ENCODE assay signal across 15 cellular contexts in genomic region chr3:86547697-86548096, GRCh38.
A peak's percentile ranks its signal among the peaks of the same experiment; 100 is the strongest.
DNase-seq lines count a peak whose midpoint lies in the region; ATAC-seq and TF ChIP-seq lines count a peak whose summit lies in the region.
"Had no signal": no experiment of that assay in that cellular context is flagged by ENCODE, and none has a peak within 500 bp of the region (broad histone marks: within the 10 kb centered on the region; RNA-seq: fewer than 3 reads in every experiment).

No MANE protein-coding gene starts in this region.

- peak; percentile 2 for DNase-seq in NCI-H1105 treated with DMSO at 0.1 percent for 48 hours (lab: John Stamatoyannopoulos, UW)
- DNase-seq in NCI-H1105 (lab: John Stamatoyannopoulos, UW): no peak
- peak; percentile 20 for DNase-seq in NCI-H2107 (lab: John Stamatoyannopoulos, UW)
- peak; percentile 64 for DNase-seq in WTC11 (ENCODE audit: low spot score)
- peak; percentile 66 for DNase-seq in iPS-NIHi7 (ENCODE audit: extremely low spot score)
- DNase-seq in GF-D8 (lab: John Stamatoyannopoulos, UW): no peak
- DNase-seq: 8988T; CD8-positive, alpha-beta memory T cell; NCI-H1092 treated with DMSO at 0.1 percent for 48 hours; NCI-H2081; NK-92 treated with Interleukin-12 subunit alpha and Interleukin-12 subunit beta, amount 100 ng/mL, for 24 hours; SJCRH30 had no signal

- no peaks in the 10 kb centered on the region; the same call in 1 of the 2 replicates for H3K36me3 Mint-ChIP-seq in WTC11
- H3K36me3 Mint-ChIP-seq: CD8-positive, alpha-beta memory T cell had no signal

- no peak overlapping the region for H3K27ac Mint-ChIP-seq in WTC11
- H3K27ac Mint-ChIP-seq: CD8-positive, alpha-beta memory T cell had no signal

- H3K27me3 Mint-ChIP-seq in WTC11 (ENCODE audit: low read depth): no peaks in the 10 kb centered on the region; the same call in 1 of the 2 replicates
- H3K27me3 Mint-ChIP-seq: CD8-positive, alpha-beta memory T cell had no signal

- H3K4me3 Mint-ChIP-seq in WTC11: no peak overlapping the region
- H3K4me3 Mint-ChIP-seq: CD8-positive, alpha-beta memory T cell had no signal

- H3K4me1 Mint-ChIP-seq in WTC11: peaks cover 55% of the 10 kb centered on the region
- H3K4me1 Mint-ChIP-seq: CD8-positive, alpha-beta memory T cell had no signal

- CTCF ChIA-PET in WTC11 (lab: Charles Lee): interaction anchor here (0.6 to 1.5 kb wide), 2 partner anchors 15 to 303 kb away, joined by 5 to 13 read pairs; no protein-coding TSS in a partner anchor

- POLR2A ChIA-PET in WTC11 (lab: Charles Lee): no interaction called here

- no peaks in the 10 kb centered on the region; the same call in 1 of the 2 replicates for H3K9me3 Mint-ChIP-seq in WTC11

- no peak for TF ChIP-seq CTCF in WTC11 (IDR thresholded peaks at IDR 0.05)

- ATAC-seq in WTC11: peak; percentile 100
- ATAC-seq in GM18520 (IDR thresholded peaks at IDR 0.05; ENCODE audit: unreplicated experiment): no peak
- no peak for ATAC-seq in GM21390 (IDR thresholded peaks at IDR 0.05; ENCODE audit: unreplicated experiment)
- ATAC-seq: K562 had no signal

TF ChIP-seq in WTC11, 78 proteins besides CTCF, POLR2A, EP300 and RAD21:
- no peak for TF ChIP-seq HMGA2 (CRISPR knock-in tag; IDR thresholded peaks at IDR 0.05)
- peak; percentile 16; the same call in 1 of the 2 replicates for TF ChIP-seq ZNF423 (CRISPR knock-in tag; IDR thresholded peaks at IDR 0.05)
- TF ChIP-seq GRHL2 (CRISPR knock-in tag; IDR thresholded peaks at IDR 0.05; ENCODE audit: insufficient replicate concordance, severe bottlenecking): no peak
- TF ChIP-seq ZNF281 (CRISPR knock-in tag; IDR thresholded peaks at IDR 0.05): no peak

Comparison
In these comparisons a context has a peak if more than half of its experiments do, and no peak if none do; other contexts are left out.
1. DNase-seq: peak in NCI-H1105 treated with DMSO at 0.1 percent for 48 hours (single experiment), NCI-H2107 (single experiment), WTC11 (single experiment) and iPS-NIHi7 (single experiment); none in NCI-H1105 (single experiment) and GF-D8 (single experiment).